In genomic region chr9:131801811-131802210, GRCh38 we compare ENCODE assay signal across 16 cellular contexts.
DNase-seq lines count a peak whose midpoint lies in the region; ATAC-seq and TF ChIP-seq lines count a peak whose summit lies in the region.
"Had no signal": no experiment of that assay in that cellular context is flagged by ENCODE, and none has a peak within 500 bp of the region (broad histone marks: within the 10 kb centered on the region; RNA-seq: fewer than 3 reads in every experiment).

No MANE protein-coding gene starts in this region.

- DNase-seq in GM06990 (ENCODE audit: extremely low read depth, insufficient read length) = no peak
- DNase-seq in KBM-7 = peak; percentile 3
- no peak for DNase-seq in choroid plexus epithelial cell (ENCODE audit: low read depth)
- DNase-seq in neural progenitor cell (ENCODE audit: low spot score) = peak; percentile 43
- DNase-seq in germinal center (ENCODE audit: low spot score) = no peak
- DNase-seq in Right ventricle myocardium superior = no peak
- no peak for DNase-seq in sciatic nerve (ENCODE audit: low spot score)
- DNase-seq: C1 segment of cervical spinal cord, DND-41, GDM1, HCEC 1CT, NCI-H1417, NCI-H187 treated with DMSO at 0.1 percent for 48 hours, NCI-H510A, NCI-H774, PC-3 had no signal

- no peak overlapping the region for H3K27ac ChIP-seq in neural progenitor cell

- no peak overlapping the region for H3K4me2 ChIP-seq in neural progenitor cell

- peaks cover 41% of the 10 kb centered on the region for H3K27me3 Mint-ChIP-seq in neural progenitor cell (ENCODE audit: insufficient read depth, low read depth)

- ATAC-seq in Right ventricle myocardium superior (ENCODE audit: poor library complexity) (no peak), sciatic nerve (no peak)
- ATAC-seq: PC-3 had no signal

- in situ Hi-C loops in KBM-7 (cut with MboI; ENCODE audit: low pct_unique_long_range_greater_than_20kb, low sequenced_read_pairs) = no loop called here

- intact Hi-C loops in Right ventricle myocardium superior (cut with DNase I) (no loop called here), sciatic nerve (cut with DNase I) (no loop called here)

- H3K4me3 ChIP-seq in GM06990 (replicated peaks; ENCODE audit: low read depth, low read length) (no peak overlapping the region), choroid plexus epithelial cell (ENCODE audit: low read depth, low read length) (no peak overlapping the region), neural progenitor cell (no peak overlapping the region)

- H3K4me1 Mint-ChIP-seq in neural progenitor cell = peaks cover 50% of the 10 kb centered on the region

- H3K36me3 ChIP-seq in GM06990 (ENCODE audit: control insufficient read depth, insufficient read depth, low read length) (no peaks in the 10 kb centered on the region), neural progenitor cell (no peaks in the 10 kb centered on the region)

- H3K4me1 ChIP-seq in neural progenitor cell = peaks cover 13% of the 10 kb centered on the region

- H3K27me3 ChIP-seq in GM06990 (replicated peaks; ENCODE audit: control insufficient read depth, insufficient read depth, low read length) (peaks cover 3% of the 10 kb centered on the region), neural progenitor cell (no peaks in the 10 kb centered on the region)

- TF ChIP-seq CTCF in GM06990 (IDR thresholded peaks at IDR 0.05; ENCODE audit: insufficient read depth, low read length, poor library complexity, severe bottlenecking) = peak; percentile 7
- TF ChIP-seq CTCF in choroid plexus epithelial cell (conservative IDR thresholded peaks at IDR 0.05; ENCODE audit: low read depth, low read length) = peak; percentile 14
- TF ChIP-seq CTCF in neural progenitor cell (IDR thresholded peaks at IDR 0.05) = peak; percentile 48

- no peak overlapping the region for H3K4me3 Mint-ChIP-seq in neural progenitor cell

- H3K9me3 ChIP-seq in neural progenitor cell (ENCODE audit: low read depth) = no peaks in the 10 kb centered on the region

- H3K27ac Mint-ChIP-seq in neural progenitor cell = no peak overlapping the region

- H4K20me1 ChIP-seq in neural progenitor cell (ENCODE audit: low read depth) = peaks cover 22% of the 10 kb centered on the region

- H3K9me3 Mint-ChIP-seq in neural progenitor cell = peaks cover 6% of the 10 kb centered on the region

- H3K9ac ChIP-seq in neural progenitor cell = no peak overlapping the region

- H3K79me2 ChIP-seq in neural progenitor cell (ENCODE audit: low read depth) = no peaks in the 10 kb centered on the region

- no peaks in the 10 kb centered on the region for H3K36me3 Mint-ChIP-seq in neural progenitor cell

- peaks cover 24% of the 10 kb centered on the region for H3F3A ChIP-seq in neural progenitor cell (ENCODE audit: low read depth)

- H2AFZ ChIP-seq in neural progenitor cell (replicated peaks) = no peak overlapping the region

Comparison
In these comparisons a context has a peak if more than half of its experiments do, and no peak if none do; other contexts are left out.
1. DNase-seq: peak in KBM-7 (single experiment) and neural progenitor cell (single experiment); none in GM06990 (single experiment), choroid plexus epithelial cell (single experiment), germinal center (single experiment), Right ventricle myocardium superior (single experiment) and sciatic nerve (single experiment).
2. Peak in every context shown above with its lines, with median percentiles within 50 percentile points of each other: CTCF ChIP-seq.